Comparison of ENCODE assay signal across 11 cellular contexts in the genomic region with DNA sequence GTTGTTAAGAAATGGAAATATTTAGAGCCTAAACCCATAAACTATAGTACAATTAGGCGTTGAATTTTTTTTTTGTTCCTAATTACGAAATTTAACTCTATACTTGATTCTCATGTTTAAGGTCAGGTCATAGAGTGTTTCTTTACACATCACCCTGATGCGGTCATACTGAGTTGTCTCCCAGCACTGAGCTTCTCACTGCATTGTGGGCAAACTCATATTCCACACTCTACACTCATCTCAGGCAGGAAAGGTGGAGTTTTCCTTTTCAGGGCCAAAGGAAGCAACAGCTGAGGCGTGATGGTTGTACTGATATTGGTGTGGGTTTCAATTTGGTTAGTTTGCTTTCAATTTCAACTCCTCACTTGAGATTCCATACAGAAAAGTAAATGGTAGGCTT.
A peak's percentile ranks its signal among the peaks of the same experiment; 100 is the strongest.
DNase-seq lines count a peak whose midpoint lies in the region; ATAC-seq and TF ChIP-seq lines count a peak whose summit lies in the region.
"Had no signal": no experiment of that assay in that cellular context is flagged by ENCODE, and none has a peak within 500 bp of the region (broad histone marks: within the 10 kb centered on the region; RNA-seq: fewer than 3 reads in every experiment).

No MANE protein-coding gene starts in this region.

- no peaks in the 10 kb centered on the region for H3K27me3 ChIP-seq in A673 (replicated peaks; ENCODE audit: insufficient read depth, low read depth, low read length, poor library complexity)
- no peaks in the 10 kb centered on the region for H3K27me3 ChIP-seq in esophagus squamous epithelium

- no peaks in the 10 kb centered on the region for H3K36me3 Mint-ChIP-seq in natural killer cell treated with Interleukin-12 subunit alpha and Interleukin-12 subunit beta and Interleukin-15 and Interleukin-18, amount 100 ng/mL, for 72 hours
- H3K36me3 Mint-ChIP-seq in activated T-cell treated with anti-CD3 and anti-CD28 coated beads, Interleukin-2, amount 50 U/mL, for 72 hours (ENCODE audit: insufficient read depth in 2 of 2): no peaks in the 10 kb centered on the region
- H3K36me3 Mint-ChIP-seq: naive thymus-derived CD8-positive, alpha-beta T cell had no signal

- no peak for TF ChIP-seq POLR2A in esophagus squamous epithelium (IDR thresholded peaks at IDR 0.05)

- H3K27ac Mint-ChIP-seq in natural killer cell treated with Interleukin-12 subunit alpha and Interleukin-12 subunit beta and Interleukin-15 and Interleukin-18, amount 100 ng/mL, for 72 hours: peak overlapping the region; percentile 10 to 54
- no peak overlapping the region for H3K27ac Mint-ChIP-seq in activated T-cell treated with anti-CD3 and anti-CD28 coated beads, Interleukin-2, amount 50 U/mL, for 72 hours
- H3K27ac Mint-ChIP-seq: naive thymus-derived CD8-positive, alpha-beta T cell had no signal

- POLR2A ChIA-PET in A673 (lab: Charles Lee; ENCODE audit: low non-redundant PET): no interaction called here
- POLR2A ChIA-PET in RWPE1 (lab: Yijun Ruan, JAX; ENCODE audit: low non-redundant PET): no interaction called here

- peak overlapping the region; percentile 3 for H3K27ac ChIP-seq in A673 (ENCODE audit: low read depth, low read length, poor library complexity, severe bottlenecking)
- no peak overlapping the region for H3K27ac ChIP-seq in RWPE1
- peak overlapping the region; percentile 17 to 72 (median 72) for H3K27ac ChIP-seq in esophagus squamous epithelium

- H3K4me1 Mint-ChIP-seq in natural killer cell treated with Interleukin-12 subunit alpha and Interleukin-12 subunit beta and Interleukin-15 and Interleukin-18, amount 100 ng/mL, for 72 hours (ENCODE audit: low read depth in 2 of 2): peaks cover 19 to 25% of the 10 kb centered on the region in 2 donors
- H3K4me1 Mint-ChIP-seq in activated T-cell treated with anti-CD3 and anti-CD28 coated beads, Interleukin-2, amount 50 U/mL, for 72 hours (ENCODE audit: low read depth): no peaks in the 10 kb centered on the region

- peak overlapping the region; percentile 44 for H3K4me3 Mint-ChIP-seq in natural killer cell treated with Interleukin-12 subunit alpha and Interleukin-12 subunit beta and Interleukin-15 and Interleukin-18, amount 100 ng/mL, for 72 hours
- H3K4me3 Mint-ChIP-seq in activated T-cell treated with anti-CD3 and anti-CD28 coated beads, Interleukin-2, amount 50 U/mL, for 72 hours: no peak overlapping the region

- no peaks in the 10 kb centered on the region for H3K36me3 ChIP-seq in A673 (ENCODE audit: insufficient read depth, low read length, poor library complexity, severe bottlenecking)
- no peaks in the 10 kb centered on the region for H3K36me3 ChIP-seq in esophagus squamous epithelium

- H3K9me3 ChIP-seq in A673 (ENCODE audit: low read depth, low read length, poor library complexity, severe bottlenecking) (no peaks in the 10 kb centered on the region), esophagus squamous epithelium (no peaks in the 10 kb centered on the region)

- 50 to 58% methylated on average over 4 of the region's 4 CpGs for WGBS in esophagus squamous epithelium, 2 donors

- H3K9me3 Mint-ChIP-seq in natural killer cell treated with Interleukin-12 subunit alpha and Interleukin-12 subunit beta and Interleukin-15 and Interleukin-18, amount 100 ng/mL, for 72 hours: no peaks in the 10 kb centered on the region
- H3K9me3 Mint-ChIP-seq in activated T-cell treated with anti-CD3 and anti-CD28 coated beads, Interleukin-2, amount 50 U/mL, for 72 hours: peaks cover 0 to 2% of the 10 kb centered on the region in 2 donors

- CTCF ChIA-PET in A673 (lab: Charles Lee): no interaction called here
- CTCF ChIA-PET in RWPE1 (lab: Yijun Ruan, JAX): interaction anchor here (0.7 kb wide), 1 partner anchor 18 kb away, joined by 10 read pairs; no protein-coding TSS in a partner anchor

- H3K4me3 ChIP-seq in A673 (ENCODE audit: low read depth, low read length, poor library complexity, severe bottlenecking) (no peak overlapping the region), esophagus squamous epithelium (peak overlapping the region in 1 of 4 donors; percentile 17)

- peaks cover 28% of the 10 kb centered on the region for H3K4me1 ChIP-seq in A673 (ENCODE audit: insufficient read depth, low read length, poor library complexity, severe bottlenecking)
- peaks cover 0 to 21% (median 4%) of the 10 kb centered on the region in 3 donors for H3K4me1 ChIP-seq in esophagus squamous epithelium

- H3K27me3 Mint-ChIP-seq in natural killer cell treated with Interleukin-12 subunit alpha and Interleukin-12 subunit beta and Interleukin-15 and Interleukin-18, amount 100 ng/mL, for 72 hours: no peaks in the 10 kb centered on the region
- H3K27me3 Mint-ChIP-seq in activated T-cell treated with anti-CD3 and anti-CD28 coated beads, Interleukin-2, amount 50 U/mL, for 72 hours (ENCODE audit: low read depth): no peaks in the 10 kb centered on the region
- H3K27me3 Mint-ChIP-seq: naive thymus-derived CD8-positive, alpha-beta T cell had no signal

- intact Hi-C loops in A673 (cut with micrococcal nuclease; ENCODE audit: unreplicated experiment): no loop called here
- intact Hi-C loops in esophagus squamous epithelium (cut with DNase I): no loop called here
- intact Hi-C loops in posterior cingulate gyrus (cut with DNase I): no loop called here

- peak; percentile 73 to 74 for ATAC-seq in natural killer cell treated with Interleukin-12 subunit alpha and Interleukin-12 subunit beta and Interleukin-15 and Interleukin-18, amount 100 ng/mL, for 72 hours
- ATAC-seq in activated T-cell treated with anti-CD3 and anti-CD28 coated beads, Interleukin-2, amount 50 U/mL, for 72 hours (replicated peaks in 1 of 2): no peak
- ATAC-seq in GM21390 (IDR thresholded peaks at IDR 0.05; ENCODE audit: unreplicated experiment): no peak
- ATAC-seq: naive thymus-derived CD8-positive, alpha-beta T cell had no signal

- no TSS peak for BruUV-seq in A673 (replicated peaks; lab: Mats Ljungman, UMichigan)

- no peak for DNase-seq in A673 (ENCODE audit: low spot score)
- peak; percentile 47 for DNase-seq in RWPE1 (ENCODE audit: low spot score)
- no peak for DNase-seq in esophagus squamous epithelium (lab: John Stamatoyannopoulos, UW)
- no peak for DNase-seq in natural killer cell treated with Interleukin-12 subunit alpha and Interleukin-12 subunit beta and Interleukin-15 and Interleukin-18, amount 100 ng/mL, for 72 hours (ENCODE audit: low spot score)
- DNase-seq in activated T-cell treated with anti-CD3 and anti-CD28 coated beads, Interleukin-2, amount 50 U/mL, for 72 hours: no peak
- DNase-seq in NAMALWA (ENCODE audit: low spot score): no peak
- no peak for DNase-seq in posterior cingulate gyrus
- DNase-seq: AML-193; naive thymus-derived CD8-positive, alpha-beta T cell; NCI-H1694 had no signal

- TF ChIP-seq CTCF in A673 (conservative IDR thresholded peaks at IDR 0.05; ENCODE audit: low read depth, low read length): no peak
- no peak for TF ChIP-seq CTCF in RWPE1 (conservative IDR thresholded peaks at IDR 0.05; ENCODE audit: low read depth)
- TF ChIP-seq CTCF in esophagus squamous epithelium (IDR thresholded peaks at IDR 0.05): no peak

Comparison
In these comparisons a context has a peak if more than half of its experiments do, and no peak if none do; other contexts are left out.
1. ATAC-seq: peak in natural killer cell treated with Interleukin-12 subunit alpha and Interleukin-12 subunit beta and Interleukin-15 and Interleukin-18, amount 100 ng/mL, for 72 hours (2 of 2); none in activated T-cell treated with anti-CD3 and anti-CD28 coated beads, Interleukin-2, amount 50 U/mL, for 72 hours (0 of 2) and GM21390 (single experiment).